ENCODE assay signal across 16 cellular contexts in genomic region chr17:74992223-74992622, GRCh38. TPM values are rescaled to one million over a fixed set of nuclear protein-coding genes. Genes with fewer than 3 reads are reported as not detected.
A peak's percentile ranks its signal among the peaks of the same experiment; 100 is the strongest.
DNase-seq lines count a peak whose midpoint lies in the region; ATAC-seq and TF ChIP-seq lines count a peak whose summit lies in the region.
"Had no signal": no experiment of that assay in that cellular context is flagged by ENCODE, and none has a peak within 500 bp of the region (broad histone marks: within the 10 kb centered on the region; RNA-seq: fewer than 3 reads in every experiment).

No MANE protein-coding gene starts in this region.

- peaks cover 0 to 8% (median 0%) of the 10 kb centered on the region in 3 donors for H3K27me3 ChIP-seq in stomach
- H3K27me3 ChIP-seq: brain microvascular endothelial cell had no signal

- WGBS in stomach, 5 donors: 23 to 58% (median 38%) methylated on average over 2 of the region's 2 CpGs
- 41 to 50% methylated on average over 2 of the region's 2 CpGs for WGBS in lower leg skin, 2 donors

- H3K36me3 Mint-ChIP-seq in HFFc6 (ENCODE audit: low read depth) (no peaks in the 10 kb centered on the region), WTC11 (0 out of 2 replicates have a peak, but pooled peaks cover 3% of the 10 kb centered on the region)

- TF ChIP-seq CTCF in HFFc6 (IDR thresholded peaks at IDR 0.05): no peak
- no peak for TF ChIP-seq CTCF in WTC11 (IDR thresholded peaks at IDR 0.05)
- no peak for TF ChIP-seq CTCF in stomach (IDR thresholded peaks at IDR 0.05)
- no peak for TF ChIP-seq CTCF in lower leg skin (IDR thresholded peaks at IDR 0.05)

- H3K4me3 ChIP-seq in stomach (no peak overlapping the region), lower leg skin (ENCODE audit: low read depth, poor library complexity, severe bottlenecking) (no peak overlapping the region)

- H3K27ac Mint-ChIP-seq in HFFc6: peak overlapping the region; percentile 52
- 0 out of 2 replicates have a peak overlapping the region, but pooled peaks have one; percentile 3 for H3K27ac Mint-ChIP-seq in WTC11

- no peak overlapping the region for H3K4me3 Mint-ChIP-seq in HFFc6
- no peak overlapping the region for H3K4me3 Mint-ChIP-seq in WTC11

- DNase-seq in HFFc6 (no peak), WTC11 (ENCODE audit: low spot score) (no peak), kidney tubule cell (ENCODE audit: low spot score) (peak; percentile 44), stomach (no peak), 8988T (no peak), lower leg skin (ENCODE audit: low spot score in 2 of 2) (no peak)
- no peak for DNase-seq in stimulated activated CD4-positive, alpha-beta T cell treated with anti-CD3 and anti-CD28 coated beads, Interleukin-1b, Interleukin-23, amount 100 ng/mL, for 48 hours
- DNase-seq: activated effector memory CD4-positive, alpha-beta T cell treated with Interleukin-2 at 50 U/mL for 16 hours; brain microvascular endothelial cell; effector CD4-positive, alpha-beta T cell; foreskin fibroblast; NCI-H1436 treated with DMSO at 0.1 percent for 48 hours; NCI-H446 treated with DMSO at 0.1 percent for 48 hours; stimulated activated CD4-positive, alpha-beta T cell treated with anti-CD3 and anti-CD28 coated beads, Interleukin-12 subunit alpha, Interleukin-12 subunit beta, amount 100 ng/mL, for 4 hours had no signal

- TF ChIP-seq POLR2A in stomach (IDR thresholded peaks at IDR 0.05) (no peak), lower leg skin (IDR thresholded peaks at IDR 0.05) (no peak)

- CTCF ChIA-PET in WTC11 (lab: Charles Lee): interaction anchor here (1.5 to 2.8 kb wide), 3 partner anchors 11 to 279 kb away, joined by 3 to 15 read pairs (median 4); partner anchors contain the start of gene MIF4GD

- H3K36me3 ChIP-seq in stomach: peaks cover 0 to 4% (median 0%) of the 10 kb centered on the region in 4 donors

- H3K9me3 ChIP-seq in stomach: no peaks in the 10 kb centered on the region
- H3K9me3 ChIP-seq: SK-N-SH had no signal

- H3K27ac ChIP-seq in stomach: peak overlapping the region; percentile 67 to 95 (median 95)
- H3K27ac ChIP-seq: brain microvascular endothelial cell had no signal

- POLR2A ChIA-PET in WTC11 (lab: Charles Lee): interaction anchor here (0.8 kb wide), 1 partner anchor 11 kb away, joined by 3 read pairs; no protein-coding TSS in a partner anchor

- H3K4me1 ChIP-seq in stomach: peaks cover 25 to 58% (median 50%) of the 10 kb centered on the region in 4 donors

- intact Hi-C loops in stomach (cut with DNase I; ENCODE audit: low total_unique reads): no loop called here
- intact Hi-C loops in lower leg skin (cut with DNase I; ENCODE audit: low total_unique reads): no loop called here

- no peak for TF ChIP-seq EP300 in stomach (IDR thresholded peaks at IDR 0.05)

- H3K4me1 Mint-ChIP-seq in HFFc6 (ENCODE audit: low read depth): peaks cover 45% of the 10 kb centered on the region
- 0 out of 2 replicates have a peak, but pooled peaks cover 8% of the 10 kb centered on the region for H3K4me1 Mint-ChIP-seq in WTC11

- H3K27me3 Mint-ChIP-seq in HFFc6 (ENCODE audit: insufficient read depth) (no peaks in the 10 kb centered on the region; the same call in 1 of the 2 replicates), WTC11 (ENCODE audit: low read depth) (no peaks in the 10 kb centered on the region)

- no peaks in the 10 kb centered on the region for H3K9me3 Mint-ChIP-seq in HFFc6
- no peaks in the 10 kb centered on the region for H3K9me3 Mint-ChIP-seq in WTC11

- ATAC-seq in WTC11: no peak
- ATAC-seq in GM21515 (IDR thresholded peaks at IDR 0.05; ENCODE audit: unreplicated experiment): no peak

TF ChIP-seq in WTC11, 78 proteins besides CTCF, POLR2A, EP300 and RAD21 (continues in another document):
- no peak for TF ChIP-seq NR2C2 (CRISPR knock-in tag; IDR thresholded peaks at IDR 0.05)
- no peak for TF ChIP-seq FOXK1 (CRISPR knock-in tag; IDR thresholded peaks at IDR 0.05)
- TF ChIP-seq GRHL2 (CRISPR knock-in tag; IDR thresholded peaks at IDR 0.05; ENCODE audit: insufficient replicate concordance, severe bottlenecking): no peak
- TF ChIP-seq HMGXB4 (CRISPR knock-in tag; IDR thresholded peaks at IDR 0.05): no peak
- no peak for TF ChIP-seq ZNF671 (CRISPR knock-in tag; IDR thresholded peaks at IDR 0.05)
- no peak for TF ChIP-seq E2F5 (CRISPR knock-in tag; IDR thresholded peaks at IDR 0.05)
- no peak for TF ChIP-seq ZNF532 (CRISPR knock-in tag; IDR thresholded peaks at IDR 0.05; ENCODE audit: borderline replicate concordance)

RNA-seq across cellular contexts. Expression of gene CDR2L, which starts 4.8 kb away (rescaled TPM):
- total RNA-seq in HFFc6 (2021; fragmentation: NEBNext Ultra II Directional; extraction: Animal tissue kit (Norgen Biotek cat#: 25700)): 10 to 100 TPM; 27.5 to 35.8 (median 30.4) TPM
- 28.6 to 31.3 TPM (median 31.0 TPM) in 3 replicates for total RNA-seq in WTC11 (2021)
- total RNA-seq in stomach: 10 to 100 TPM in 4 of 5 donors, 1 to 10 TPM in 1; 4.8 to 78.8 (median 11.7) TPM
- polyA plus RNA-seq in stomach: 10 to 100 TPM in 1 of 3 donors, 1 to 10 TPM in 2; 4.4 to 18.9 (median 6.1) TPM
- 1 to 10 TPM; 4.5 to 9.8 (median 5.3) TPM for total RNA-seq in lower leg skin

RNA-seq across cellular contexts. Expression of gene HID1, which starts 19.7 kb away (rescaled TPM):
- under 1 TPM; 0.40 to 0.96 (median 0.56) TPM for total RNA-seq in HFFc6 (2021; fragmentation: NEBNext Ultra II Directional; extraction: Animal tissue kit (Norgen Biotek cat#: 25700))
- total RNA-seq in WTC11 (2021) (16.7 to 19.4 TPM (median 19.3 TPM) in 3 replicates), stomach (100 to 1,000 TPM in 2 of 5 donors, 10 to 100 TPM in 3; 36.5 to 304 (median 94.5) TPM), lower leg skin (10 to 100 TPM in 1 of 4 donors, 1 to 10 TPM in 3; 2.9 to 11.6 (median 6.2) TPM)
- 10 to 100 TPM; 52.7 to 85.2 (median 69.5) TPM for polyA plus RNA-seq in stomach

RNA-seq across cellular contexts. Expression of gene MRPL58, which starts 20.2 kb away (rescaled TPM):
- 10 to 100 TPM; 39.2 to 50.6 (median 47.8) TPM for total RNA-seq in HFFc6 (2021; fragmentation: NEBNext Ultra II Directional; extraction: Animal tissue kit (Norgen Biotek cat#: 25700))
- total RNA-seq in WTC11 (2021) (41.8 to 43.7 TPM (median 41.9 TPM) in 3 replicates), stomach (10 to 100 TPM in 4 of 5 donors, 1 to 10 TPM in 1; 6.7 to 69.0 (median 29.2) TPM), lower leg skin (10 to 100 TPM; 48.6 to 76.4 (median 58.8) TPM)
- polyA plus RNA-seq in stomach: 10 to 100 TPM; 42.1 to 57.1 (median 48.7) TPM

RNA-seq across cellular contexts. Expression of gene ATP5PD, which starts 54.5 kb away (rescaled TPM):
- 100 to 1,000 TPM; 362 to 410 (median 386) TPM for total RNA-seq in HFFc6 (2021; fragmentation: NEBNext Ultra II Directional; extraction: Animal tissue kit (Norgen Biotek cat#: 25700))
- total RNA-seq in WTC11 (2021): 383 to 427 TPM (median 419 TPM) in 3 replicates
- total RNA-seq in stomach: 100 to 1,000 TPM in 4 of 5 donors, 10 to 100 TPM in 1; 77.0 to 307 (median 205) TPM
- polyA plus RNA-seq in stomach: 100 to 1,000 TPM; 474 to 681 (median 546) TPM
- 100 to 1,000 TPM; 212 to 298 (median 249) TPM for total RNA-seq in lower leg skin

RNA-seq across cellular contexts. Expression of gene KCTD2, which starts 54.8 kb away (rescaled TPM):
- 10 to 100 TPM; 20.3 to 24.0 (median 21.3) TPM for total RNA-seq in HFFc6 (2021; fragmentation: NEBNext Ultra II Directional; extraction: Animal tissue kit (Norgen Biotek cat#: 25700))
- 31.3 to 34.0 TPM (median 32.8 TPM) in 3 replicates for total RNA-seq in WTC11 (2021)
- total RNA-seq in stomach: 10 to 100 TPM in 4 of 5 donors, 1 to 10 TPM in 1; 9.9 to 25.8 (median 12.5) TPM
- polyA plus RNA-seq in stomach: 10 to 100 TPM; 10.6 to 13.1 (median 11.2) TPM
- 10 to 100 TPM; 22.5 to 38.3 (median 28.6) TPM for total RNA-seq in lower leg skin
